ENCODE assay signal across 8 cellular contexts in genomic region chr3:194685050-194685722, GRCh38. TPM values are rescaled to one million over a fixed set of nuclear protein-coding genes. Genes with fewer than 3 reads are reported as not detected.
A peak's percentile ranks its signal among the peaks of the same experiment; 100 is the strongest.
DNase-seq lines count a peak whose midpoint lies in the region; ATAC-seq and TF ChIP-seq lines count a peak whose summit lies in the region.

No MANE protein-coding gene starts in this region.

- H3K4me3 ChIP-seq in SK-N-SH (ENCODE audit: low read depth in 2 of 2, low read length in 1 of 2) (peak overlapping the region; percentile 67 to 85), Karpas-422 (ENCODE audit: low read length) (peak overlapping the region; percentile 82), esophagus muscularis mucosa (peak overlapping the region; percentile 73 to 82 (median 82)), spleen (peak overlapping the region; percentile 68 to 96 (median 89))

- TF ChIP-seq EP300 in SK-N-SH (IDR thresholded peaks at IDR 0.05; ENCODE audit: borderline replicate concordance in 1 of 2, low read depth in 1 of 2, low read length in 1 of 2) = no peak
- no peak for TF ChIP-seq EP300 in esophagus muscularis mucosa (IDR thresholded peaks at IDR 0.05)

- CTCF ChIA-PET in SK-N-SH (lab: Yijun Ruan, JAX) = interaction anchor here (1.0 to 5.3 kb wide), 6 partner anchors 13 to 585 kb away, joined by 3 to 69 read pairs (median 12); partner anchors contain the start of genes LSG1 and XXYLT1

- DNase-seq in SK-N-SH (no peak), Karpas-422 (no peak), esophagus muscularis mucosa (ENCODE audit: extremely low spot score) (no peak), spleen (no peak), NCI-H524 treated with DMSO at 0.1 percent for 48 hours (lab: John Stamatoyannopoulos, UW) (no peak), medulla oblongata (ENCODE audit: extremely low spot score) (no peak), DMS114 treated with DMSO at 0.1 percent for 48 hours (lab: John Stamatoyannopoulos, UW; ENCODE audit: unreplicated experiment) (no peak)

- H3K9me2 ChIP-seq in SK-N-SH = no peaks in the 10 kb centered on the region
- H3K9me2 ChIP-seq in Karpas-422 (replicated peaks; ENCODE audit: insufficient read depth, low read length) = no peaks in the 10 kb centered on the region

- no peaks in the 10 kb centered on the region for H4K20me1 ChIP-seq in SK-N-SH (ENCODE audit: insufficient read depth)
- peaks cover 15% of the 10 kb centered on the region for H4K20me1 ChIP-seq in Karpas-422 (ENCODE audit: insufficient read depth, low read depth, low read length)

- H3K9me3 ChIP-seq in SK-N-SH = no peaks in the 10 kb centered on the region
- no peaks in the 10 kb centered on the region for H3K9me3 ChIP-seq in Karpas-422 (ENCODE audit: low read length)
- no peaks in the 10 kb centered on the region for H3K9me3 ChIP-seq in esophagus muscularis mucosa
- no peaks in the 10 kb centered on the region for H3K9me3 ChIP-seq in spleen

- intact Hi-C loops in esophagus muscularis mucosa (cut with DNase I) = loop anchor here (2.0 to 10.0 kb wide), 4 partner anchors 87 to 840 kb away; no protein-coding TSS in a partner anchor
- intact Hi-C loops in spleen (cut with DNase I; ENCODE audit: low total_unique reads) = loop anchor here (10.0 kb wide), 1 partner anchor 270 kb away; no protein-coding TSS in a partner anchor

- H3K4me1 ChIP-seq in SK-N-SH (ENCODE audit: control insufficient read depth in 1 of 2, insufficient read depth in 2 of 2, low read depth in 1 of 2, low read length in 1 of 2) (peaks cover 5 to 44% of the 10 kb centered on the region in 2 experiments; a peak in 2 of 4 replicates), Karpas-422 (ENCODE audit: low read length) (peaks cover 49% of the 10 kb centered on the region), esophagus muscularis mucosa (peaks cover 35 to 57% (median 51%) of the 10 kb centered on the region in 4 donors), spleen (peaks cover 32 to 79% (median 63%) of the 10 kb centered on the region in 6 donors)

- no peak for ATAC-seq in SK-N-SH treated with all-trans-retinoic acid at 6 μM for 48 hours

- no peak for TF ChIP-seq RAD21 in SK-N-SH (IDR thresholded peaks at IDR 0.05; ENCODE audit: low read length)

- peaks cover 13% of the 10 kb centered on the region for H3F3A ChIP-seq in SK-N-SH (replicated peaks; ENCODE audit: insufficient read depth)

- WGBS in SK-N-SH (ENCODE audit: low lambda C conversion rate) = 71% methylated on average over 13 of the region's 15 CpGs
- whole genome bisulfite sequencing in esophagus muscularis mucosa = 56% methylated on average over 15 of the region's 15 CpGs
- 53 to 61% (median 54%) methylated on average over 13 to 15 of the region's 15 CpGs for WGBS in spleen, 5 donors

- TF ChIP-seq POLR2A in esophagus muscularis mucosa (IDR thresholded peaks at IDR 0.05; ENCODE audit: low read depth) (no peak), spleen (IDR thresholded peaks at IDR 0.05) (no peak)

- no peaks in the 10 kb centered on the region for H3K79me2 ChIP-seq in SK-N-SH (ENCODE audit: insufficient read depth)
- peaks cover 23% of the 10 kb centered on the region for H3K79me2 ChIP-seq in Karpas-422 (ENCODE audit: low read length)

- H3K4me2 ChIP-seq in SK-N-SH (peak overlapping the region; percentile 89), Karpas-422 (ENCODE audit: low read depth, low read length, poor library complexity, severe bottlenecking) (peak overlapping the region; percentile 78)

- H3K27ac ChIP-seq in SK-N-SH (ENCODE audit: low read depth in 2 of 2, low read length in 1 of 2) = peak overlapping the region; percentile 49 to 74; a peak in 3 of 4 replicates
- H3K27ac ChIP-seq in Karpas-422 (ENCODE audit: low read length) = no peak overlapping the region
- H3K27ac ChIP-seq in esophagus muscularis mucosa (replicated peaks in 1 of 4) = peak overlapping the region; percentile 83 to 88 (median 84)
- peak overlapping the region; percentile 86 to 98 (median 92) for H3K27ac ChIP-seq in spleen

- H2AFZ ChIP-seq in SK-N-SH (ENCODE audit: low read depth) = peak overlapping the region; percentile 71
- H2AFZ ChIP-seq in Karpas-422 (ENCODE audit: low read length) = no peak overlapping the region

- TF ChIP-seq CTCF in SK-N-SH (IDR thresholded peaks at IDR 0.05) = no peak
- no peak for TF ChIP-seq CTCF in esophagus muscularis mucosa (IDR thresholded peaks at IDR 0.05)
- peak in 1 of 11 experiments; percentile 4 for TF ChIP-seq CTCF in spleen (IDR thresholded peaks at IDR 0.05 in 8 of 11, conservative IDR thresholded peaks at IDR 0.05 in 3 of 11)

- H3K9ac ChIP-seq in SK-N-SH (peak overlapping the region; percentile 60; the same call in 1 of the 2 replicates), Karpas-422 (ENCODE audit: low read length) (peak overlapping the region; percentile 88)

- POLR2A ChIA-PET in SK-N-SH (lab: Yijun Ruan, JAX) = interaction anchor here (0.8 to 1.2 kb wide), 4 partner anchors 9 to 569 kb away, joined by 3 to 4 read pairs (median 3); no protein-coding TSS in a partner anchor

- H3K36me3 ChIP-seq in SK-N-SH (replicated peaks in 1 of 2; ENCODE audit: control insufficient read depth in 1 of 2, insufficient read depth in 2 of 2, low read length in 1 of 2) (peaks cover 0 to 4% of the 10 kb centered on the region in 2 experiments), Karpas-422 (ENCODE audit: insufficient read depth, low read length) (no peaks in the 10 kb centered on the region), esophagus muscularis mucosa (no peaks in the 10 kb centered on the region), spleen (peaks cover 0 to 14% (median 0%) of the 10 kb centered on the region in 6 donors)

- no peaks in the 10 kb centered on the region for H3K27me3 ChIP-seq in SK-N-SH (ENCODE audit: insufficient read depth)
- no peaks in the 10 kb centered on the region for H3K27me3 ChIP-seq in Karpas-422 (ENCODE audit: low read length)
- no peaks in the 10 kb centered on the region for H3K27me3 ChIP-seq in esophagus muscularis mucosa
- peaks cover 0 to 11% (median 0%) of the 10 kb centered on the region in 7 donors for H3K27me3 ChIP-seq in spleen (replicated peaks in 1 of 7)

TF ChIP-seq in SK-N-SH, 30 proteins besides CTCF, POLR2A, EP300 and RAD21:
- TF ChIP-seq TEAD4 (IDR thresholded peaks at IDR 0.05; ENCODE audit: borderline replicate concordance, insufficient read depth) (no peak), MXI1 (IDR thresholded peaks at IDR 0.05; ENCODE audit: low read depth, low read length) (no peak), FOSL2 (IDR thresholded peaks at IDR 0.05; ENCODE audit: borderline replicate concordance, low read depth) (no peak), MEF2A (IDR thresholded peaks at IDR 0.05; ENCODE audit: borderline replicate concordance, low read depth) (no peak), NFIC (IDR thresholded peaks at IDR 0.05; ENCODE audit: borderline replicate concordance) (no peak), GATA2 (CRISPR knock-in tag; IDR thresholded peaks at IDR 0.05) (no peak)

TF ChIP-seq in SK-N-SH treated with all-trans-retinoic acid at 6 μM for 48 hours, 23 proteins besides CTCF, POLR2A, EP300 and RAD21 (continues in another document):
- no peak for TF ChIP-seq CREB5 (CRISPR knock-in tag; IDR thresholded peaks at IDR 0.05; ENCODE audit: low read depth)
- TF ChIP-seq BACH2 (CRISPR knock-in tag; IDR thresholded peaks at IDR 0.05; ENCODE audit: borderline replicate concordance) = no peak
- no peak for TF ChIP-seq RARB (CRISPR knock-in tag; IDR thresholded peaks at IDR 0.05)
- no peak for TF ChIP-seq PPARA (CRISPR knock-in tag; IDR thresholded peaks at IDR 0.05; ENCODE audit: borderline replicate concordance)
- TF ChIP-seq GLIS3 (CRISPR knock-in tag; IDR thresholded peaks at IDR 0.05) = no peak
- no peak for TF ChIP-seq ESRRG (CRISPR knock-in tag; IDR thresholded peaks at IDR 0.05)
- TF ChIP-seq ZC3H10 (CRISPR knock-in tag; IDR thresholded peaks at IDR 0.05) = no peak
- no peak for TF ChIP-seq SNAI2 (CRISPR knock-in tag; IDR thresholded peaks at IDR 0.05)
- TF ChIP-seq OSR1 (CRISPR knock-in tag; IDR thresholded peaks at IDR 0.05) = no peak
- no peak for TF ChIP-seq ZFP30 (CRISPR knock-in tag; IDR thresholded peaks at IDR 0.05)
- TF ChIP-seq TOX (CRISPR knock-in tag; IDR thresholded peaks at IDR 0.05; ENCODE audit: borderline replicate concordance) = no peak

RNA-seq across cellular contexts. Expression of gene FAM43A, which starts 0.5 kb away (rescaled TPM):
- polyA plus RNA-seq in SK-N-SH (2012; rRNA removed) (1.8 and 2.4 TPM in 2 replicates), spleen (10 to 100 TPM; 16.9 to 62.8 (median 18.6) TPM)
- polyA plus RNA-seq in SK-N-SH (2012; cell fraction: cytosol; rRNA removed) = 1.2 and 2.0 TPM in 2 replicates
- 4.3 and 4.7 TPM in 2 replicates for polyA plus RNA-seq in SK-N-SH (2012; cell fraction: nucleus; rRNA removed)
- total RNA-seq in Karpas-422 (2014; rRNA removed; shearing (Covaris generic); ENCODE audit: low replicate concordance) = 80.7 and 147 TPM in 2 replicates
- total RNA-seq in esophagus muscularis mucosa (10 to 100 TPM; 24.5 to 42.8 (median 32.5) TPM), spleen (100 to 1,000 TPM in 1 of 7 donors, 10 to 100 TPM in 6; 51.8 to 102 (median 74.0) TPM)

RNA-seq across cellular contexts. Expression of gene LSG1, which starts 13.2 kb away (rescaled TPM):
- polyA plus RNA-seq in SK-N-SH (2012; rRNA removed) (35.1 and 43.7 TPM in 2 replicates), spleen (10 to 100 TPM; 10.8 to 26.3 (median 15.6) TPM)
- polyA plus RNA-seq in SK-N-SH (2012; cell fraction: cytosol; rRNA removed) = 26.8 and 28.2 TPM in 2 replicates
- 58.5 and 98.0 TPM in 2 replicates for polyA plus RNA-seq in SK-N-SH (2012; cell fraction: nucleus; rRNA removed)
- total RNA-seq in Karpas-422 (2014; rRNA removed; shearing (Covaris generic); ENCODE audit: low replicate concordance) = 52.2 and 74.3 TPM in 2 replicates
- total RNA-seq in esophagus muscularis mucosa (10 to 100 TPM; 19.9 to 35.0 (median 32.6) TPM), spleen (10 to 100 TPM; 33.1 to 58.0 (median 44.1) TPM)

RNA-seq across cellular contexts. Expression of gene TMEM44, which starts 52.0 kb away (rescaled TPM):
- polyA plus RNA-seq in SK-N-SH (2012; rRNA removed) = 22.6 and 26.1 TPM in 2 replicates
- polyA plus RNA-seq in SK-N-SH (2012; cell fraction: cytosol; rRNA removed) = 10.9 and 14.7 TPM in 2 replicates
- 98.9 and 101 TPM in 2 replicates for polyA plus RNA-seq in SK-N-SH (2012; cell fraction: nucleus; rRNA removed)
- total RNA-seq in Karpas-422 (2014; rRNA removed; shearing (Covaris generic); ENCODE audit: low replicate concordance) = 10.9 and 36.9 TPM in 2 replicates
- 10 to 100 TPM in 1 of 4 donors, 1 to 10 TPM in 3; 3.3 to 10.8 (median 9.3) TPM for total RNA-seq in esophagus muscularis mucosa
- 10 to 100 TPM; 11.5 to 30.3 (median 21.7) TPM for total RNA-seq in spleen
- 10 to 100 TPM in 2 of 3 donors, 1 to 10 TPM in 1; 5.5 to 23.3 (median 22.4) TPM for polyA plus RNA-seq in spleen
